Comparison of ENCODE assay signal across 9 cellular contexts in the genomic region with DNA sequence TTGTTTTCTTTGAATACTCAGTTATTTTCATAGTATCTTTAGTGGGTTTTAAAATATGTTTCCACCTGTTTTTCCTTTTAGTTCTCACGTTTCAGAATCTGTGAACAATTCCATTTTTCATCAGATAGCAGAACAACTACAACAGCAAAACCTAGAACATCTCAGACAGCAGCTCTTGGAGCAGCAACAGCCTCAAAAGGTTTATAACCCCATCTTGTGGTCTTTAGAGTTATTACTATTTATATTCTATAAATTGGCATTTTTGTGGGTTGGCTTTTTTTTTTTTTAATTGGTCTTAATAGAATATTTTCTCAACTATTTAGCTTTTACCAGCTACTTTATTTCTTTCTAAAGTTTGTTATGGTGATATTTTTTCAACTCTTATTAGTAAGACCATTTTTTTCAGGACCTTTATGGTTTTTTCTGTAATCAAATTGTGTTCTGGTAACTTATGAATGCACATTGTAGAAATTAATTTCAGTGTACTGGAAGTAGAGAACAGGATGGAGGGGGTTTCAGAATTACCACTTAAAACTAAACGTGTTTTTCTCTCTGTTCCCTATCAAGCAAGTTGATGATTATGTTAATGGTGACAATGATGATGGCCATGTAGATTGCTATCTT.
DNase-seq lines count a peak whose midpoint lies in the region; ATAC-seq, FAIRE-seq and TF ChIP-seq lines count a peak whose summit lies in the region.
"Had no signal": no experiment of that assay in that cellular context is flagged by ENCODE, and none has a peak within 500 bp of the region (broad histone marks: within the 10 kb centered on the region; RNA-seq: fewer than 3 reads in every experiment).

No MANE protein-coding gene starts in this region.

- no peaks in the 10 kb centered on the region for H3K4me1 ChIP-seq in liver (ENCODE audit: control insufficient read depth in 4 of 4, insufficient read depth in 4 of 4, low read length in 3 of 4)

- peak overlapping the region in 2 of 5 experiments; percentile 17 to 48 for H3K27ac Mint-ChIP-seq in brain

- TF ChIP-seq POLR2A in H54 (IDR thresholded peaks at IDR 0.05; ENCODE audit: low read depth, low read length), result no peak

- peaks cover 51% of the 10 kb centered on the region for H3K36me3 Mint-ChIP-seq in brain

- H3K4me3 Mint-ChIP-seq in brain, result no peak overlapping the region
- H3K4me3 Mint-ChIP-seq: central memory CD8-positive, alpha-beta T cell had no signal

- no peaks in the 10 kb centered on the region for H3K9me3 Mint-ChIP-seq in brain
- H3K9me3 Mint-ChIP-seq: central memory CD8-positive, alpha-beta T cell had no signal

- H3K4me3 ChIP-seq in GM12864 (ENCODE audit: low read depth, low read length), result no peak overlapping the region
- no peak overlapping the region for H3K4me3 ChIP-seq in liver (ENCODE audit: low read depth in 1 of 3, low read length in 3 of 3)

- 40% methylated on average over 2 of the region's 2 CpGs for WGBS in liver

- DNase-seq in GM12864 (ENCODE audit: low read depth) (peak; percentile 22), NCI-H1105 treated with DMSO at 0.1 percent for 48 hours (lab: John Stamatoyannopoulos, UW) (peak; percentile 52), H54 (ENCODE audit: insufficient read length, low spot score) (no peak), DMS153 (lab: John Stamatoyannopoulos, UW) (no peak)

- no peak for ATAC-seq in HG02870 (IDR thresholded peaks at IDR 0.05; ENCODE audit: unreplicated experiment)

- FAIRE-seq in A204.1 (lab: Jason Lieb, UNC), result peak; percentile 97
- FAIRE-seq in H54 (lab: Jason Lieb, UNC), result no peak

- peaks cover 5% of the 10 kb centered on the region for H3K4me1 Mint-ChIP-seq in brain

- peak; percentile 29 for TF ChIP-seq CTCF in GM12864 (IDR thresholded peaks at IDR 0.05; ENCODE audit: low read depth, low read length, missing control alignments)
- TF ChIP-seq CTCF in brain (conservative IDR thresholded peaks at IDR 0.05), result peak; percentile 68 to 75
- TF ChIP-seq CTCF in liver (IDR thresholded peaks at IDR 0.05; ENCODE audit: low read depth, low read length, missing input control), result peak; percentile 46

- peak; percentile 85 to 89 for TF ChIP-seq RAD21 in liver (IDR thresholded peaks at IDR 0.05)

- no peaks in the 10 kb centered on the region for H3K27me3 Mint-ChIP-seq in brain
- H3K27me3 Mint-ChIP-seq: central memory CD8-positive, alpha-beta T cell had no signal

- H3K36me3 ChIP-seq in liver (ENCODE audit: control insufficient read depth in 4 of 4, insufficient read depth in 3 of 4, low read depth in 1 of 4, low read length in 3 of 4), result peaks cover 0 to 35% (median 26%) of the 10 kb centered on the region in 4 donors

- H3K9ac ChIP-seq in liver (ENCODE audit: low read depth in 1 of 2, low read length in 2 of 2), result no peak overlapping the region

- H3K27ac ChIP-seq in liver (ENCODE audit: low read depth in 1 of 2, low read length in 2 of 2), result no peak overlapping the region

- H3K27me3 ChIP-seq in liver (ENCODE audit: control insufficient read depth in 4 of 4, insufficient read depth in 4 of 4, low read length in 3 of 4), result no peaks in the 10 kb centered on the region

- no peaks in the 10 kb centered on the region for H3K9me3 ChIP-seq in liver (ENCODE audit: control insufficient read depth in 4 of 4, low read length in 3 of 4)

TF ChIP-seq in liver, 16 proteins besides CTCF, POLR2A, EP300 and RAD21:
- TF ChIP-seq, protein P1, sequence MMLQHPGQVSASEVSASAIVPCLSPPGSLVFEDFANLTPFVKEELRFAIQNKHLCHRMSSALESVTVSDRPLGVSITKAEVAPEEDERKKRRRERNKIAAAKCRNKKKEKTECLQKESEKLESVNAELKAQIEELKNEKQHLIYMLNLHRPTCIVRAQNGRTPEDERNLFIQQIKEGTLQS (IDR thresholded peaks at IDR 0.05), result no peak
- TF ChIP-seq FOXA1 (IDR thresholded peaks at IDR 0.05), result no peak
- TF ChIP-seq, protein P2, sequence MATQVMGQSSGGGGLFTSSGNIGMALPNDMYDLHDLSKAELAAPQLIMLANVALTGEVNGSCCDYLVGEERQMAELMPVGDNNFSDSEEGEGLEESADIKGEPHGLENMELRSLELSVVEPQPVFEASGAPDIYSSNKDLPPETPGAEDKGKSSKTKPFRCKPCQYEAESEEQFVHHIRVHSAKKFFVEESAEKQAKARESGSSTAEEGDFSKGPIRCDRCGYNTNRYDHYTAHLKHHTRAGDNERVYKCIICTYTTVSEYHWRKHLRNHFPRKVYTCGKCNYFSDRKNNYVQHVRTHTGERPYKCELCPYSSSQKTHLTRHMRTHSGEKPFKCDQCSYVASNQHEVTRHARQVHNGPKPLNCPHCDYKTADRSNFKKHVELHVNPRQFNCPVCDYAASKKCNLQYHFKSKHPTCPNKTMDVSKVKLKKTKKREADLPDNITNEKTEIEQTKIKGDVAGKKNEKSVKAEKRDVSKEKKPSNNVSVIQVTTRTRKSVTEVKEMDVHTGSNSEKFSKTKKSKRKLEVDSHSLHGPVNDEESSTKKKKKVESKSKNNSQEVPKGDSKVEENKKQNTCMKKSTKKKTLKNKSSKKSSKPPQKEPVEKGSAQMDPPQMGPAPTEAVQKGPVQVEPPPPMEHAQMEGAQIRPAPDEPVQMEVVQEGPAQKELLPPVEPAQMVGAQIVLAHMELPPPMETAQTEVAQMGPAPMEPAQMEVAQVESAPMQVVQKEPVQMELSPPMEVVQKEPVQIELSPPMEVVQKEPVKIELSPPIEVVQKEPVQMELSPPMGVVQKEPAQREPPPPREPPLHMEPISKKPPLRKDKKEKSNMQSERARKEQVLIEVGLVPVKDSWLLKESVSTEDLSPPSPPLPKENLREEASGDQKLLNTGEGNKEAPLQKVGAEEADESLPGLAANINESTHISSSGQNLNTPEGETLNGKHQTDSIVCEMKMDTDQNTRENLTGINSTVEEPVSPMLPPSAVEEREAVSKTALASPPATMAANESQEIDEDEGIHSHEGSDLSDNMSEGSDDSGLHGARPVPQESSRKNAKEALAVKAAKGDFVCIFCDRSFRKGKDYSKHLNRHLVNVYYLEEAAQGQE (IDR thresholded peaks at IDR 0.05), result no peak
- no peak for TF ChIP-seq EGR1 (IDR thresholded peaks at IDR 0.05; ENCODE audit: low read depth in 2 of 2)
- no peak for TF ChIP-seq HNF4G (IDR thresholded peaks at IDR 0.05)
- no peak for TF ChIP-seq TAF1 (conservative IDR thresholded peaks at IDR 0.05)
- TF ChIP-seq YY1 (IDR thresholded peaks at IDR 0.05), result no peak
- no peak for TF ChIP-seq FOXA2 (IDR thresholded peaks at IDR 0.05)
- TF ChIP-seq HNF4A (conservative IDR thresholded peaks at IDR 0.05), result no peak
- TF ChIP-seq, protein P3, sequence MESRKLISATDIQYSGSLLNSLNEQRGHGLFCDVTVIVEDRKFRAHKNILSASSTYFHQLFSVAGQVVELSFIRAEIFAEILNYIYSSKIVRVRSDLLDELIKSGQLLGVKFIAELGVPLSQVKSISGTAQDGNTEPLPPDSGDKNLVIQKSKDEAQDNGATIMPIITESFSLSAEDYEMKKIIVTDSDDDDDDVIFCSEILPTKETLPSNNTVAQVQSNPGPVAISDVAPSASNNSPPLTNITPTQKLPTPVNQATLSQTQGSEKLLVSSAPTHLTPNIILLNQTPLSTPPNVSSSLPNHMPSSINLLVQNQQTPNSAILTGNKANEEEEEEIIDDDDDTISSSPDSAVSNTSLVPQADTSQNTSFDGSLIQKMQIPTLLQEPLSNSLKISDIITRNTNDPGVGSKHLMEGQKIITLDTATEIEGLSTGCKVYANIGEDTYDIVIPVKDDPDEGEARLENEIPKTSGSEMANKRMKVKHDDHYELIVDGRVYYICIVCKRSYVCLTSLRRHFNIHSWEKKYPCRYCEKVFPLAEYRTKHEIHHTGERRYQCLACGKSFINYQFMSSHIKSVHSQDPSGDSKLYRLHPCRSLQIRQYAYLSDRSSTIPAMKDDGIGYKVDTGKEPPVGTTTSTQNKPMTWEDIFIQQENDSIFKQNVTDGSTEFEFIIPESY (IDR thresholded peaks at IDR 0.05), result no peak
- no peak for TF ChIP-seq SP1 (IDR thresholded peaks at IDR 0.05)
- TF ChIP-seq, protein P4, sequence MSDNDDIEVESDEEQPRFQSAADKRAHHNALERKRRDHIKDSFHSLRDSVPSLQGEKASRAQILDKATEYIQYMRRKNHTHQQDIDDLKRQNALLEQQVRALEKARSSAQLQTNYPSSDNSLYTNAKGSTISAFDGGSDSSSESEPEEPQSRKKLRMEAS (IDR thresholded peaks at IDR 0.05), result no peak
TF ChIP-seq in liver: peak in this region for 0.

Comparison
In these comparisons a context has a peak if more than half of its experiments do, and no peak if none do; other contexts are left out.
1. DNase-seq: peak in GM12864 (single experiment) and NCI-H1105 treated with DMSO at 0.1 percent for 48 hours (single experiment); none in H54 (single experiment) and DMS153 (single experiment).
2. Peak in every context shown above with its lines, with median percentiles within 50 percentile points of each other: CTCF ChIP-seq.